ENCODE assay signal across 8 cellular contexts in the genomic region with DNA sequence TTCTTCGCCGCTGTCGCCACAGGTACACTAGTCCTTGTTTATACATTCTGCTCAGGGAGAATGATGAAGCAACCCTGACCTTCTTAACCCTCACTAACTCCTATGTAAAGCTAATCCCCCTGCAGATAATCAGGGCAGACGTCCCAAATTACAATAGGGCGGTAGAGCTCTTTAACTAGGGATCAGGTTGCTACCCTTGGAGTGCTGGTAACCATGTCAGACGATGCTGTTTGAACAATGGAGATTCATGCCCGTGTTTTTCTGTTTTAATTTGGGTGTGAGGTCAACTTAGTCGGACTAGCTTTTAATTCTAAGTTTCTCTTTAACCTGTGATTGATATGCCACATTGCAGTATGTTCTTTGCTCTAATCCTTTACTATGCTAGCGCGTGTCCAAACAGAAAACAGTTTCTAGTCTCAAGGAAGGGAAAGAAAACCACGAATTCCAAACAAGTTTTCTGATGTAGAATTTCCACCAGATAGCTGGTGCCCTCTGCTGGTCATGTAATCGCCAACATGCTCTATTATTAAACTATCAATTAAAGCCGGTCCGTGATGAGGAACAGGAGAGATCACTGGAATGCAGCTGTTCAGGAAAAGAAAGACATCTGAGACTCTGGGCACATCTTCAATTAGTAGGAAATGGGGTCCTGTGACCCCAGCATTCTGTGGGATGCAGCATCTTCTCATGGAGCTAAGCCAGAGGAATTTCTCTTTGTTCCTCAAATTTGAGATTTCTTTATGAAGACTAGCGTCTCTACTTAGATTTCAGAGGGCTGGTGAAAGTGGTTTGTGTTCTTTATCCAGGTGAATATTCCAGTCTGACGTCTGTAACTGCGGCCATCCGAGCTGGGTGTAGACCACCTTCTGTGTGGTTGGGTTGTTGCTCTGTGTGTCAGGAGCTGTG. TPM values are rescaled to one million over a fixed set of nuclear protein-coding genes. Genes with fewer than 3 reads are reported as not detected.
A peak's percentile ranks its signal among the peaks of the same experiment; 100 is the strongest.
DNase-seq lines count a peak whose midpoint lies in the region; ATAC-seq lines count a peak whose summit lies in the region.

No MANE protein-coding gene starts in this region.

- intact Hi-C loops in left cardiac atrium (cut with DNase I) = loop anchor here (1.0 to 2.0 kb wide), 2 partner anchors 85 to 86 kb away; no protein-coding TSS in a partner anchor

- DNase-seq in DMS153 (lab: John Stamatoyannopoulos, UW) (peak; percentile 68), Kasumi-1 (lab: John Stamatoyannopoulos, UW) (peak; percentile 67 to 71), SHP77 (lab: John Stamatoyannopoulos, UW) (peak; percentile 49 to 53), amygdala (lab: John Stamatoyannopoulos, UW) (peak in 41 of 56 donors; percentile 4 to 89 (median 27)), left cardiac atrium (peak; percentile 73), pons (ENCODE audit: low spot score) (peak; percentile 89)

- ATAC-seq in left cardiac atrium (peak; percentile 66 to 71), GM18520 (IDR thresholded peaks at IDR 0.05; ENCODE audit: unreplicated experiment) (no peak), HG02678 (IDR thresholded peaks at IDR 0.05; ENCODE audit: unreplicated experiment) (no peak)

RNA-seq across cellular contexts. Expression of a gene that starts 18.3 kb away (rescaled TPM):
- 10 to 100 TPM; 77.1 to 81.4 TPM for total RNA-seq in left cardiac atrium

RNA-seq across cellular contexts. Expression of a gene that starts 31.3 kb away (rescaled TPM):
- 10 to 100 TPM; 15.5 to 24.3 TPM for total RNA-seq in left cardiac atrium

Comparison
In these comparisons a context has a peak if more than half of its experiments do, and no peak if none do; other contexts are left out.
1. DNase-seq: peak in every context shown above with its lines; median percentile 89 in pons; 73 in left cardiac atrium; 69 in Kasumi-1; 68 in DMS153; 51 in SHP77; 27 in amygdala.
2. ATAC-seq: peak in left cardiac atrium (2 of 2); none in GM18520 (single experiment) and HG02678 (single experiment).